ENCODE assay signal across 8 cellular contexts in genomic region chr17:75524971-75525805, GRCh38. TPM values are rescaled to one million over a fixed set of nuclear protein-coding genes. Genes with fewer than 3 reads are reported as not detected.
DNase-seq lines count a peak whose midpoint lies in the region; ATAC-seq, FAIRE-seq and TF ChIP-seq lines count a peak whose summit lies in the region.

TSS of gene LLGL2 (plus strand) at chr17:75525697. CDS start at chr17:75543427, 17,730 bp downstream.

- under 1% methylated on average over 29 of the region's 108 CpGs for WGBS in HepG2 (ENCODE audit: low lambda C conversion rate)

- peak; percentile 87 for TF ChIP-seq RAD21 in HepG2 (CRISPR knock-in tag; IDR thresholded peaks at IDR 0.05)

- CTCF ChIA-PET in activated CD4-positive, alpha-beta T cell treated with anti-CD3 and anti-CD28 coated beads for 36 hours (lab: Charles Lee) = interaction anchor here (0.6 to 1.7 kb wide), 5 partner anchors 9 to 1853 kb away, joined by 3 to 10 read pairs (median 5); partner anchors contain the start of gene TSEN54
- CTCF ChIA-PET in HepG2 (lab: Yijun Ruan, JAX; ENCODE audit: low intra/inter-chr PET ratio, low total read pairs) = interaction anchor here (0.9 to 2.7 kb wide), 4 partner anchors 9 to 99 kb away, joined by 4 to 26 read pairs (median 8); partner anchors contain the start of genes CASKIN2 and TSEN54

- no TSS peak for BruUV-seq in HepG2 (replicated peaks; lab: Mats Ljungman, UMichigan)

- intact Hi-C loops in activated CD4-positive, alpha-beta T cell treated with anti-CD3 and anti-CD28 coated beads for 36 hours (cut with DNase I, micrococcal nuclease) = loop anchor here (1.0 to 2.0 kb wide), 11 partner anchors 8 to 652 kb away; partner anchors contain the start of genes CDR2L (in 1 of the 2), FDXR (in 1 of the 2), GRB2 (in 1 of the 2) and JPT1 (in 1 of the 2)
- intact Hi-C loops in HepG2 (cut with micrococcal nuclease; ENCODE audit: unreplicated experiment) = loop anchor here (1.0 to 5.0 kb wide), 3 partner anchors 8 to 62 kb away; partner anchors contain the start of gene MYO15B

- TF ChIP-seq EP300 in HepG2 (IDR thresholded peaks at IDR 0.05; ENCODE audit: low read depth in 2 of 2, low read length in 2 of 2) = peak in 1 of 2 experiments; percentile 32; a peak in 2 of 4 replicates
- peak; percentile 28; the same call in 1 of the 2 replicates for TF ChIP-seq EP300 in HepG2 (CRISPR knock-in tag; IDR thresholded peaks at IDR 0.05; ENCODE audit: borderline replicate concordance)

- H3K9me3 ChIP-seq in HepG2 (ENCODE audit: low read length) = no peaks in the 10 kb centered on the region

- H3K9me3 Mint-ChIP-seq in activated CD4-positive, alpha-beta T cell treated with anti-CD3 and anti-CD28 coated beads for 36 hours (ENCODE audit: low read depth) = no peaks in the 10 kb centered on the region

- H4K20me1 ChIP-seq in HepG2 (ENCODE audit: insufficient read depth, low read length) = peaks cover 5% of the 10 kb centered on the region; the same call in 1 of the 2 replicates

- peak within 1 kb of the TSS; percentile 59 for H3K4me3 ChIP-seq in choroid plexus epithelial cell (ENCODE audit: low read depth, low read length)
- H3K4me3 ChIP-seq in HepG2 (replicated peaks in 1 of 3; ENCODE audit: insufficient read depth in 1 of 3, low read depth in 2 of 3, low read length in 3 of 3) = peak within 1 kb of the TSS; percentile 85 to 95 (median 86)

- no peak for FAIRE-seq in HepG2 (lab: Jason Lieb, UNC)

- peaks cover 1 to 21% of the 10 kb centered on the region in 2 experiments; a peak in 3 of 5 replicates for H3K36me3 ChIP-seq in HepG2 (replicated peaks in 1 of 2; ENCODE audit: control insufficient read depth in 1 of 2, insufficient read depth in 2 of 2, low read length in 2 of 2)

- H3K9ac ChIP-seq in HepG2 (ENCODE audit: insufficient read depth, low read depth, low read length) = peak within 1 kb of the TSS; percentile 63

- DNase-seq in 8988T = peak; percentile 81
- DNase-seq in NCI-H226 = peak; percentile 76
- peak; percentile 88 for DNase-seq in activated CD4-positive, alpha-beta T cell treated with anti-CD3 and anti-CD28 coated beads for 36 hours
- peak; percentile 39 for DNase-seq in choroid plexus epithelial cell (ENCODE audit: low read depth)
- peak; percentile 83 for DNase-seq in HepG2 (ENCODE audit: low spot score)
- peak; percentile 62 to 75 (median 68) for DNase-seq in stimulated activated CD4-positive, alpha-beta T cell treated with anti-CD3 and anti-CD28 coated beads, TNF-alpha, amount 100 ng/mL, for 4 hours (ENCODE audit: low read depth in 3 of 3)

- H3K36me3 Mint-ChIP-seq in activated CD4-positive, alpha-beta T cell treated with anti-CD3 and anti-CD28 coated beads for 36 hours (ENCODE audit: low read depth) = peaks cover 15% of the 10 kb centered on the region

- no peaks in the 10 kb centered on the region for H3K27me3 ChIP-seq in HepG2 (ENCODE audit: control insufficient read depth in 1 of 2, insufficient read depth in 2 of 2, low read length in 2 of 2)

- H3K27ac ChIP-seq in HepG2 (ENCODE audit: extremely low read length, insufficient read depth, low read length) = peak within 1 kb of the TSS; percentile 72

- no peak within 1 kb of the TSS for H3K27ac Mint-ChIP-seq in activated CD4-positive, alpha-beta T cell treated with anti-CD3 and anti-CD28 coated beads for 36 hours

- H3K4me1 Mint-ChIP-seq in activated CD4-positive, alpha-beta T cell treated with anti-CD3 and anti-CD28 coated beads for 36 hours = peaks cover 10% of the 10 kb centered on the region

- peak in 1 of 2 experiments; percentile 69; a peak in 2 of 4 replicates for TF ChIP-seq POLR2A in HepG2 (IDR thresholded peaks at IDR 0.05; ENCODE audit: insufficient read depth in 1 of 2, low read depth in 2 of 2, low read length in 2 of 2)

- in situ Hi-C loops in HepG2 (cut with HindIII; ENCODE audit: extremely low pct_ligation_motif_present, low pct_unique_long_range_greater_than_20kb) = no loop called here

- TF ChIP-seq CTCF in choroid plexus epithelial cell (conservative IDR thresholded peaks at IDR 0.05; ENCODE audit: low read depth, low read length) = peak; percentile 12
- TF ChIP-seq CTCF in HepG2 (CRISPR knock-in tag; IDR thresholded peaks at IDR 0.05) = peak; percentile 88

- ATAC-seq in GM18868 (IDR thresholded peaks at IDR 0.05; ENCODE audit: unreplicated experiment) = peak; percentile 75
- peak; percentile 80 for ATAC-seq in HG03135 (IDR thresholded peaks at IDR 0.05; ENCODE audit: unreplicated experiment)
- peak; percentile 89 for ATAC-seq in activated CD4-positive, alpha-beta T cell treated with anti-CD3 and anti-CD28 coated beads for 36 hours
- ATAC-seq in HepG2 = peak; percentile 81

- peak within 1 kb of the TSS; percentile 82 for H3K4me2 ChIP-seq in HepG2 (ENCODE audit: low read depth, low read length)

- no peaks in the 10 kb centered on the region for H3K27me3 Mint-ChIP-seq in activated CD4-positive, alpha-beta T cell treated with anti-CD3 and anti-CD28 coated beads for 36 hours

- H3K79me2 ChIP-seq in HepG2 (ENCODE audit: insufficient read depth, low read length) = peaks cover 20% of the 10 kb centered on the region

- H3K4me1 ChIP-seq in HepG2 (ENCODE audit: insufficient read depth, low read length) = peaks cover 21% of the 10 kb centered on the region

- POLR2A ChIA-PET in activated CD4-positive, alpha-beta T cell treated with anti-CD3 and anti-CD28 coated beads for 36 hours (lab: Charles Lee) = interaction anchor here (1.2 to 1.5 kb wide), 2 partner anchors 9 to 69 kb away, joined by 3 to 6 read pairs; partner anchors contain the start of genes TMEM94 and TSEN54
- POLR2A ChIA-PET in HepG2 (lab: Yijun Ruan, JAX) = interaction anchor here (0.8 to 3.0 kb wide), 21 partner anchors 9 to 254 kb away, joined by 3 to 29 read pairs (median 6); partner anchors contain the start of genes TMEM94 and TSEN54

- H2AFZ ChIP-seq in HepG2 (ENCODE audit: low read length) = no peak within 1 kb of the TSS

- peak within 1 kb of the TSS; percentile 62 for H3K4me3 Mint-ChIP-seq in activated CD4-positive, alpha-beta T cell treated with anti-CD3 and anti-CD28 coated beads for 36 hours

TF ChIP-seq in HepG2, 621 proteins besides CTCF, POLR2A, EP300 and RAD21 (continues in another document):
- TF ChIP-seq ZNF878 (CRISPR knock-in tag; IDR thresholded peaks at IDR 0.05) (no peak), GATAD1 (CRISPR knock-in tag; IDR thresholded peaks at IDR 0.05) (peak; percentile 70), ZNF547 (CRISPR knock-in tag; IDR thresholded peaks at IDR 0.05) (no peak; the same call in none of the 2 replicates), DNMT3B (CRISPR knock-in tag; conservative IDR thresholded peaks at IDR 0.05) (no peak), ZNF546 (CRISPR knock-in tag; conservative IDR thresholded peaks at IDR 0.05) (no peak), ZSCAN20 (CRISPR knock-in tag; IDR thresholded peaks at IDR 0.05; ENCODE audit: borderline replicate concordance) (peak; percentile 95; the same call in 1 of the 2 replicates), SIX1 (CRISPR knock-in tag; IDR thresholded peaks at IDR 0.05; ENCODE audit: borderline replicate concordance) (no peak), SRSF4 (IDR thresholded peaks at IDR 0.05; ENCODE audit: low read depth, low read length, poor library complexity, severe bottlenecking) (no peak), ZNF160 (CRISPR knock-in tag; IDR thresholded peaks at IDR 0.05) (peak; percentile 65; the same call in 1 of the 2 replicates), SMARCE1 (IDR thresholded peaks at IDR 0.05; ENCODE audit: borderline replicate concordance) (no peak), SP2 (CRISPR knock-in tag; IDR thresholded peaks at IDR 0.05) (0 out of 2 replicates have a peak, but pooled peaks have one; percentile 42), AGO1 (IDR thresholded peaks at IDR 0.05; ENCODE audit: low read depth, low read length, poor library complexity, severe bottlenecking) (peak; percentile 98), REPIN1 (CRISPR knock-in tag; IDR thresholded peaks at IDR 0.05; ENCODE audit: borderline replicate concordance, low read depth) (0 out of 2 replicates have a peak, but pooled peaks have one; percentile 22), NRL (CRISPR knock-in tag; IDR thresholded peaks at IDR 0.05; ENCODE audit: borderline replicate concordance) (peak; percentile 67; the same call in 1 of the 2 replicates), ZNF879 (CRISPR knock-in tag; IDR thresholded peaks at IDR 0.05) (no peak), KAT8 (CRISPR knock-in tag; IDR thresholded peaks at IDR 0.05) (peak; percentile 57), NKX3-1 (CRISPR knock-in tag; IDR thresholded peaks at IDR 0.05) (peak; percentile 79; the same call in 1 of the 2 replicates), FOXA1 (IDR thresholded peaks at IDR 0.05) (no peak), FOXA1 (CRISPR knock-in tag; IDR thresholded peaks at IDR 0.05) (peak; percentile 47; the same call in 1 of the 2 replicates), TBL1XR1 (IDR thresholded peaks at IDR 0.05; ENCODE audit: borderline replicate concordance, low read length, partially characterized antibody) (no peak)

RNA-seq across cellular contexts. Expression of gene LLGL2, which starts in this region (rescaled TPM):
- total RNA-seq in activated CD4-positive, alpha-beta T cell treated with anti-CD3 and anti-CD28 coated beads for 36 hours = 1 to 10 TPM; 7.1 to 9.6 TPM
- total RNA-seq in HepG2 (2016; rRNA removed; fragmentation: Illumina TruSeq; extraction: Trizol) = 53.9 and 86.7 TPM in 2 replicates
- 27.2 and 32.8 TPM in 2 replicates for total RNA-seq in HepG2 (2016; cell fraction: cytosol; rRNA removed; fragmentation: Illumina TruSeq; extraction: Trizol; ENCODE audit: low read depth)
- 51.9 and 87.2 TPM in 2 replicates for total RNA-seq in HepG2 (2016; cell fraction: insoluble cytoplasmic fraction; rRNA removed; fragmentation: Illumina TruSeq; extraction: Trizol)
- 45.8 and 50.7 TPM in 2 replicates for total RNA-seq in HepG2 (2016; cell fraction: membrane; rRNA removed; fragmentation: Illumina TruSeq; extraction: Trizol)
- 72.1 and 85.8 TPM in 2 replicates for total RNA-seq in HepG2 (2016; cell fraction: nucleus; rRNA removed; fragmentation: Illumina TruSeq; extraction: Trizol)
- 83.0 and 109 TPM in 2 replicates for polyA plus RNA-seq in HepG2 (2011; rRNA removed)
- 40.2 and 67.1 TPM in 2 replicates for polyA plus RNA-seq in HepG2 (2011; cell fraction: cytosol; rRNA removed)
- polyA plus RNA-seq in HepG2 (2011; cell fraction: nucleus; rRNA removed) = 384 and 448 TPM in 2 replicates
- 33.3 and 59.5 TPM in 2 replicates for polyA plus RNA-seq in HepG2 (2012)
- 23.2 and 28.1 TPM in 2 replicates for polyA plus RNA-seq in HepG2 (2016; cell fraction: cytosol; fragmentation: Illumina TruSeq; extraction: Trizol; ENCODE audit: low read depth)
- polyA plus RNA-seq in HepG2 (2016; cell fraction: insoluble cytoplasmic fraction; fragmentation: Illumina TruSeq; extraction: Trizol; ENCODE audit: low read depth) = 41.6 and 52.9 TPM in 2 replicates
- polyA plus RNA-seq in HepG2 (2016; cell fraction: membrane; fragmentation: Illumina TruSeq; extraction: Trizol; ENCODE audit: low read depth) = 32.5 and 33.0 TPM in 2 replicates
- polyA plus RNA-seq in HepG2 (2016; cell fraction: nucleus; fragmentation: Illumina TruSeq; extraction: Trizol; ENCODE audit: insufficient read depth, low read depth) = 204 and 230 TPM in 2 replicates
- 30.9 and 126 TPM in 2 replicates for polyA minus RNA-seq in HepG2 (2011; rRNA and poly(A)+ RNA removed; ENCODE audit: low replicate concordance)
- 30.6 and 31.7 TPM in 2 replicates for polyA minus RNA-seq in HepG2 (2011; cell fraction: cytosol; rRNA and poly(A)+ RNA removed)
- 79.4 and 86.0 TPM in 2 replicates for polyA minus RNA-seq in HepG2 (2011; cell fraction: nucleus; rRNA and poly(A)+ RNA removed)

Comparison
In these comparisons a context has a peak if more than half of its experiments do, and no peak if none do; other contexts are left out.
1. Peak in every context shown above with its lines: DNase-seq, ATAC-seq, H3K4me3 ChIP-seq and H3K27ac ChIP-seq.